Comparison of ENCODE assay signal across 1 cellular context in genomic region chr22:37098976-37099577, GRCh38.
A peak's percentile ranks its signal among the peaks of the same experiment; 100 is the strongest.
TF ChIP-seq lines count a peak whose summit lies in the region.

No MANE protein-coding gene starts in this region.

TF ChIP-seq in HepG2, 621 proteins besides CTCF, POLR2A, EP300 and RAD21:
- peak; percentile 54 for TF ChIP-seq STAG1 (CRISPR knock-in tag; IDR thresholded peaks at IDR 0.05)
- TF ChIP-seq SIX4 (CRISPR knock-in tag; IDR thresholded peaks at IDR 0.05) = no peak
- TF ChIP-seq FOXP4 (CRISPR knock-in tag; IDR thresholded peaks at IDR 0.05) = no peak
- no peak for TF ChIP-seq ZNF451 (CRISPR knock-in tag; IDR thresholded peaks at IDR 0.05)
- peak; percentile 78 for TF ChIP-seq ATF7 (IDR thresholded peaks at IDR 0.05)
- TF ChIP-seq ATF7 (CRISPR knock-in tag; IDR thresholded peaks at IDR 0.05) = no peak
